ENCODE assay signal across 34 cellular contexts in the genomic region with DNA sequence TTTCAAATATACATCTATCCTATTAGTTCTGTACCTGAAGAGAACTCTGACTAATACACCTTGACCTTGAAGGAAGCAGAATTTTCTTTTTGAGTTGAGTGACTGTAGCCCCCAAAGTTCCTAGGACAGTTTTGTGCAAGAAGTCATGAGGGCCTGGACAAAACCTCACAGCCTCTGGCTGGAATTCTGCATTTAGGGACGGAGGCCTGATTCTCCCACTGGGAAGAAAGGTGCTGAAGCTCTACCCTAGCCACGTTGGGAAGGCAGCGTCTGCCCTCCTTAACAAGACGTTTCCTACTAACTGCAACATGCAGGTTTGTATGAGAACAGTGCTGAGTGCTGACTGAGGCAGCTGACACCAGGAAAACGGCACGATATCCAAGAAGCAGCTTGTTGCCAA.
"Had no signal": no experiment of that assay in that cellular context is flagged by ENCODE, and none has a peak within 500 bp of the region (broad histone marks: within the 10 kb centered on the region; RNA-seq: fewer than 3 reads in every experiment).

No MANE protein-coding gene starts in this region.

- H3K27ac Mint-ChIP-seq: activated B cell treated with CpG ODN at 0.5 μM for 24 hours; activated CD4-positive, alpha-beta memory T cell treated with anti-CD3 and anti-CD28 coated beads, Interleukin-2, amount 10 ng/mL, durations not matched to agents 7 days and 5 days; activated CD4-positive, alpha-beta T cell treated with anti-CD3 and anti-CD28 coated beads, Interleukin-2, amount 10 ng/mL, durations not matched to agents 7 days and 5 days; activated naive CD4-positive, alpha-beta T cell treated with anti-CD3 and anti-CD28 coated beads, Interleukin-2, amount 10 ng/mL, durations not matched to agents 7 days and 5 days; activated naive CD4-positive, alpha-beta T cell treated with anti-CD3 and anti-CD28 coated beads, Interleukin-2, amount 50 U/mL, for 72 hours; activated naive CD8-positive, alpha-beta T cell treated with anti-CD3 and anti-CD28 coated beads, Interleukin-2, amount 10 ng/mL, durations not matched to agents 7 days and 5 days; activated T-cell treated with anti-CD3 and anti-CD28 coated beads, Interleukin-2, amount 50 U/mL, for 24 hours; activated T-cell treated with anti-CD3 and anti-CD28 coated beads, Interleukin-2, amount 50 U/mL, for 72 hours; brain; T-helper 17 cell; T-helper 2 cell treated with Interferon-gamma antibody and Interleukin-4, amounts not matched to agents 5 μg/mL and 100 μg/mL, for 36 hours had no signal

- H3K27me3 Mint-ChIP-seq: activated CD4-positive, alpha-beta T cell treated with anti-CD3 and anti-CD28 coated beads, Interleukin-2, amount 10 ng/mL, durations not matched to agents 7 days and 5 days had no signal

- H3K36me3 Mint-ChIP-seq: activated naive CD4-positive, alpha-beta T cell treated with anti-CD3 and anti-CD28 coated beads, Interleukin-2, amount 10 ng/mL, durations not matched to agents 7 days and 5 days; activated naive CD4-positive, alpha-beta T cell treated with anti-CD3 and anti-CD28 coated beads, Interleukin-2, amount 50 U/mL, for 72 hours; activated naive CD8-positive, alpha-beta T cell treated with anti-CD3 and anti-CD28 coated beads, Interleukin-2, amount 10 ng/mL, durations not matched to agents 7 days and 5 days; brain had no signal

- H3K27me3 ChIP-seq: ascending aorta, breast epithelium, cardiac muscle cell, colonic mucosa, heart left ventricle had no signal

- ATAC-seq: activated CD4-positive, CD25-positive, alpha-beta regulatory T cell treated with anti-CD3 and anti-CD28 coated beads, Interleukin-2, amount 50 U/mL, for 24 hours; activated naive CD4-positive, alpha-beta T cell treated with anti-CD3 and anti-CD28 coated beads, Interleukin-2, amount 50 U/mL, for 72 hours; activated T-cell treated with anti-CD3 and anti-CD28 coated beads, Interleukin-2, amount 50 U/mL, for 72 hours; heart left ventricle; T-helper 17 cell had no signal

- H3K4me3 Mint-ChIP-seq: activated B cell treated with CpG ODN at 0.5 μM for 24 hours; activated CD4-positive, alpha-beta memory T cell treated with anti-CD3 and anti-CD28 coated beads, Interleukin-2, amount 10 ng/mL, durations not matched to agents 7 days and 5 days; activated CD4-positive, alpha-beta T cell treated with anti-CD3 and anti-CD28 coated beads, Interleukin-2, amount 10 ng/mL, durations not matched to agents 7 days and 5 days; activated naive CD4-positive, alpha-beta T cell treated with anti-CD3 and anti-CD28 coated beads, Interleukin-2, amount 10 ng/mL, durations not matched to agents 7 days and 5 days; activated naive CD8-positive, alpha-beta T cell treated with anti-CD3 and anti-CD28 coated beads, Interleukin-2, amount 10 ng/mL, durations not matched to agents 7 days and 5 days; activated T-cell treated with anti-CD3 and anti-CD28 coated beads, Interleukin-2, amount 50 U/mL, for 24 hours; activated T-cell treated with anti-CD3 and anti-CD28 coated beads, Interleukin-2, amount 50 U/mL, for 72 hours; brain; T-helper 17 cell; T-helper 2 cell treated with Interferon-gamma antibody and Interleukin-4, amounts not matched to agents 5 μg/mL and 100 μg/mL, for 36 hours had no signal

- DNase-seq: activated B cell treated with CpG ODN at 0.5 μM for 24 hours; activated CD4-positive, alpha-beta memory T cell treated with anti-CD3 and anti-CD28 coated beads, Interleukin-2, amount 10 ng/mL, durations not matched to agents 7 days and 5 days; activated CD4-positive, alpha-beta T cell treated with anti-CD3 and anti-CD28 coated beads, Interleukin-2, amount 10 ng/mL, durations not matched to agents 7 days and 5 days; activated CD4-positive, alpha-beta T cell treated with anti-CD3 and anti-CD28 coated beads, Interleukin-2, amount 50 U/mL, for 4 hours; activated CD8-positive, alpha-beta memory T cell treated with anti-CD3 and anti-CD28 coated beads, Interleukin-2, amount 50 U/mL, for 48 hours; activated gamma-delta T cell; activated naive CD4-positive, alpha-beta T cell; activated naive CD4-positive, alpha-beta T cell treated with anti-CD3 and anti-CD28 coated beads, Interleukin-2, amount 10 ng/mL, durations not matched to agents 7 days and 5 days; activated naive CD8-positive, alpha-beta T cell treated with anti-CD3 and anti-CD28 coated beads, Interleukin-2, amount 10 ng/mL, durations not matched to agents 7 days and 5 days; activated T-cell treated with anti-CD3 and anti-CD28 coated beads for 4 hours; activated T-cell treated with anti-CD3 and anti-CD28 coated beads, Interleukin-2, amount 50 U/mL, for 24 hours; activated T-cell treated with anti-CD3 and anti-CD28 coated beads, Interleukin-2, amount 50 U/mL, for 72 hours; central memory CD4-positive, alpha-beta T cell; cerebellar nuclear complex; colonic mucosa; effector CD8-positive, alpha-beta T cell; foreskin fibroblast; glutamatergic neuron; heart left ventricle; T-helper 1 cell; T-helper 17 cell; T1000; WERI-Rb-1 had no signal

- H3K4me3 ChIP-seq: ascending aorta, breast epithelium, cardiac muscle cell, colonic mucosa, heart left ventricle had no signal

- H3K9me3 Mint-ChIP-seq: activated B cell treated with CpG ODN at 0.5 μM for 24 hours; activated CD4-positive, alpha-beta memory T cell treated with anti-CD3 and anti-CD28 coated beads, Interleukin-2, amount 10 ng/mL, durations not matched to agents 7 days and 5 days; activated naive CD4-positive, alpha-beta T cell treated with anti-CD3 and anti-CD28 coated beads, Interleukin-2, amount 50 U/mL, for 72 hours; activated T-cell treated with anti-CD3 and anti-CD28 coated beads, Interleukin-2, amount 50 U/mL, for 72 hours; T-helper 2 cell treated with Interferon-gamma antibody and Interleukin-4, amounts not matched to agents 5 μg/mL and 100 μg/mL, for 36 hours had no signal

- H3K4me1 Mint-ChIP-seq: activated B cell treated with CpG ODN at 0.5 μM for 24 hours; activated naive CD8-positive, alpha-beta T cell treated with anti-CD3 and anti-CD28 coated beads, Interleukin-2, amount 10 ng/mL, durations not matched to agents 7 days and 5 days had no signal

- H3K9me3 ChIP-seq: ascending aorta, breast epithelium, colonic mucosa had no signal

- H3K27ac ChIP-seq: ascending aorta, cardiac muscle cell, colonic mucosa, epithelial cell of prostate, heart left ventricle, WERI-Rb-1 had no signal

- H3K36me3 ChIP-seq: ascending aorta, breast epithelium, cardiac muscle cell, colonic mucosa, heart left ventricle, WERI-Rb-1 had no signal

- FAIRE-seq: endometrium, endothelial cell of umbilical vein, frontal cortex had no signal

- H3K4me1 ChIP-seq: colonic mucosa had no signal
